In genomic region chr9:108133101-108133500, GRCh38 we compare ENCODE assay signal across 10 cellular contexts.
"Had no signal": no experiment of that assay in that cellular context is flagged by ENCODE, and none has a peak within 500 bp of the region (broad histone marks: within the 10 kb centered on the region; RNA-seq: fewer than 3 reads in every experiment).

No MANE protein-coding gene starts in this region.

- DNase-seq: H7, HFFc6, Karpas-422, KBM-7 had no signal

- H2AFZ ChIP-seq: GM23338 had no signal

- H3K9ac ChIP-seq: KMS-11 had no signal

- H3K4me3 ChIP-seq: GM23338, HAP-1 had no signal

- H3K27ac ChIP-seq: KMS-11 had no signal

- H3K9me3 ChIP-seq: HAP-1 had no signal

- ATAC-seq: GM23338, HCT116 had no signal

- H3K36me3 ChIP-seq: HAP-1 had no signal

- FAIRE-seq: H1, HTR-8/SVneo had no signal

- H3K4me2 ChIP-seq: KMS-11 had no signal
